1 cellular context compared by ENCODE assay signal in the genomic region with DNA sequence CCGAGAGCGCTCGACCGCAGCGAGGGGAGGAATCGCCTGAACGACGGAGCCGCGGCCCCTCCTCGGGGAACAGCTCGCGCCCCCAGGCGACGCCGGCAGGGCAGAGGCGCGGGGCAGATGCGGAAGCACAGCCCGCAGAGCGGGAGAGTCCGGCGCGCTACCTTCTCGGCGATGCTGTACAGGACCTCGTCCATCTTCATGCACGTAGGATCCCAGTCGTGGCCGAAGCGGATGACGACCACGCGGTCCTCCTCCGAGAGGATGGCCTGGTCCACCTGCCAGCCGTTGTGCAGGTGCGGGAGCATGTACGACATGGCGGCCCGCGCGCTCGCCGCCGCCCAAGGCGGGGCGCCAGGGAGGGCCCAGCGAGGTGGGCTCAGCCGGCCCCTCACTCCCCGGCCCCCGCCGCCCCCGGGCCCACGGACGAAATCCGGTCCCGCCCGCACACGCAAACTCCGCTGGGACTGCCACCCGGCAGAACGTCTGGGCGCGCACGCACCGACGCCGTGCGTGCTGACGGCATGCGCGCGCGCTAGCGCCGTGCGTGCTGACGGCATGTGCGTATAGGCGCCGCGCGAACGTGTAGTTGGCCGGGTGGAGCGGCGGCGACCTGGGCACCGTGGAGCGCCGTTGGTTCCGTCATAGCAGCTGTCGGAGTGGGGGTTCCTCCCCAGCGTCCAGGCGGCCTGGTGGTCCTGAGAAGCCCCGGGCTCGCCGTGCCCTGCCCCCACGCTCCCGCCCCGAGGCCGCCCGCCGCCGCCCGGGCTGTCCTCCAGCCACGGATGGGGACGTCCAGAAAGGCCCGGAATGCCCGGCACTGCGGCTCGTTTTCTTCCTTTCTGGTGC.
TF ChIP-seq lines count a peak whose summit lies in the region.

A gene with protein sequence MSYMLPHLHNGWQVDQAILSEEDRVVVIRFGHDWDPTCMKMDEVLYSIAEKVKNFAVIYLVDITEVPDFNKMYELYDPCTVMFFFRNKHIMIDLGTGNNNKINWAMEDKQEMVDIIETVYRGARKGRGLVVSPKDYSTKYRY (minus strand): TSS at position 485 of the 846 bp plus-strand sequence. CDS start 171 bp downstream, at position 314.

TF ChIP-seq in HEK293, 187 proteins besides CTCF, POLR2A, EP300 and RAD21 (continued from another document and continues in another):
- TF ChIP-seq, protein P1, sequence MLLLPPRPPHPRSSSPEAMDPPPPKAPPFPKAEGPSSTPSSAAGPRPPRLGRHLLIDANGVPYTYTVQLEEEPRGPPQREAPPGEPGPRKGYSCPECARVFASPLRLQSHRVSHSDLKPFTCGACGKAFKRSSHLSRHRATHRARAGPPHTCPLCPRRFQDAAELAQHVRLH (tag by site-specific recombination; IDR thresholded peaks at IDR 0.05), result no peak
- TF ChIP-seq WT1 (tag by site-specific recombination; IDR thresholded peaks at IDR 0.05), result 0 out of 2 replicates have a peak, but pooled peaks have one; percentile 25
- TF ChIP-seq ZNF121 (tag by site-specific recombination; IDR thresholded peaks at IDR 0.05), result no peak
- TF ChIP-seq ZNF302 (tag by site-specific recombination; IDR thresholded peaks at IDR 0.05; ENCODE audit: low read depth), result no peak
- TF ChIP-seq ZNF112 (tag by site-specific recombination; IDR thresholded peaks at IDR 0.05), result no peak
- no peak for TF ChIP-seq ZNF654 (tag by site-specific recombination; IDR thresholded peaks at IDR 0.05; ENCODE audit: low read depth)
- TF ChIP-seq ZNF549 (tag by site-specific recombination; IDR thresholded peaks at IDR 0.05), result no peak
- peak; percentile 27 for TF ChIP-seq GLIS2 (tag by site-specific recombination; IDR thresholded peaks at IDR 0.05)
- peak; percentile 42; the same call in 1 of the 2 replicates for TF ChIP-seq ZFP37 (tag by site-specific recombination; IDR thresholded peaks at IDR 0.05)
- TF ChIP-seq ZNF23 (tag by site-specific recombination; IDR thresholded peaks at IDR 0.05; ENCODE audit: borderline replicate concordance), result no peak
- no peak for TF ChIP-seq ZNF10 (tag by site-specific recombination; IDR thresholded peaks at IDR 0.05)
- no peak for TF ChIP-seq SCRT1 (tag by site-specific recombination; IDR thresholded peaks at IDR 0.05; ENCODE audit: borderline replicate concordance)
- no peak for TF ChIP-seq BCL11B (tag by site-specific recombination; IDR thresholded peaks at IDR 0.05; ENCODE audit: low read depth)
- 0 out of 2 replicates have a peak, but pooled peaks have one; percentile 27 for TF ChIP-seq ZBTB7A (tag by site-specific recombination; IDR thresholded peaks at IDR 0.05; ENCODE audit: low read depth)
- TF ChIP-seq HOXA7 (CRISPR knock-in tag; IDR thresholded peaks at IDR 0.05; ENCODE audit: borderline replicate concordance), result no peak
- no peak for TF ChIP-seq ZSCAN23 (tag by site-specific recombination; IDR thresholded peaks at IDR 0.05)
- TF ChIP-seq, protein P2, sequence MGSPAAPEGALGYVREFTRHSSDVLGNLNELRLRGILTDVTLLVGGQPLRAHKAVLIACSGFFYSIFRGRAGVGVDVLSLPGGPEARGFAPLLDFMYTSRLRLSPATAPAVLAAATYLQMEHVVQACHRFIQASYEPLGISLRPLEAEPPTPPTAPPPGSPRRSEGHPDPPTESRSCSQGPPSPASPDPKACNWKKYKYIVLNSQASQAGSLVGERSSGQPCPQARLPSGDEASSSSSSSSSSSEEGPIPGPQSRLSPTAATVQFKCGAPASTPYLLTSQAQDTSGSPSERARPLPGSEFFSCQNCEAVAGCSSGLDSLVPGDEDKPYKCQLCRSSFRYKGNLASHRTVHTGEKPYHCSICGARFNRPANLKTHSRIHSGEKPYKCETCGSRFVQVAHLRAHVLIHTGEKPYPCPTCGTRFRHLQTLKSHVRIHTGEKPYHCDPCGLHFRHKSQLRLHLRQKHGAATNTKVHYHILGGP (tag by site-specific recombination; IDR thresholded peaks at IDR 0.05), result no peak
- no peak for TF ChIP-seq ZNF626 (tag by site-specific recombination; IDR thresholded peaks at IDR 0.05)
- TF ChIP-seq, protein P3, sequence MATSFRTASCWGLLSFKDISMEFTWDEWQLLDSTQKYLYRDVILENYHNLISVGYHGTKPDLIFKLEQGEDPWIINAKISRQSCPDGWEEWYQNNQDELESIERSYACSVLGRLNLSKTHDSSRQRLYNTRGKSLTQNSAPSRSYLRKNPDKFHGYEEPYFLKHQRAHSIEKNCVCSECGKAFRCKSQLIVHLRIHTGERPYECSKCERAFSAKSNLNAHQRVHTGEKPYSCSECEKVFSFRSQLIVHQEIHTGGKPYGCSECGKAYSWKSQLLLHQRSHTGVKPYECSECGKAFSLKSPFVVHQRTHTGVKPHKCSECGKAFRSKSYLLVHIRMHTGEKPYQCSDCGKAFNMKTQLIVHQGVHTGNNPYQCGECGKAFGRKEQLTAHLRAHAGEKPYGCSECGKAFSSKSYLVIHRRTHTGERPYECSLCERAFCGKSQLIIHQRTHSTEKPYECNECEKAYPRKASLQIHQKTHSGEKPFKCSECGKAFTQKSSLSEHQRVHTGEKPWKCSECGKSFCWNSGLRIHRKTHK (tag by site-specific recombination; IDR thresholded peaks at IDR 0.05), result no peak
- no peak for TF ChIP-seq TCF7L2 (IDR thresholded peaks at IDR 0.05; ENCODE audit: borderline replicate concordance, low read depth, low read length)
- TF ChIP-seq, protein P4, sequence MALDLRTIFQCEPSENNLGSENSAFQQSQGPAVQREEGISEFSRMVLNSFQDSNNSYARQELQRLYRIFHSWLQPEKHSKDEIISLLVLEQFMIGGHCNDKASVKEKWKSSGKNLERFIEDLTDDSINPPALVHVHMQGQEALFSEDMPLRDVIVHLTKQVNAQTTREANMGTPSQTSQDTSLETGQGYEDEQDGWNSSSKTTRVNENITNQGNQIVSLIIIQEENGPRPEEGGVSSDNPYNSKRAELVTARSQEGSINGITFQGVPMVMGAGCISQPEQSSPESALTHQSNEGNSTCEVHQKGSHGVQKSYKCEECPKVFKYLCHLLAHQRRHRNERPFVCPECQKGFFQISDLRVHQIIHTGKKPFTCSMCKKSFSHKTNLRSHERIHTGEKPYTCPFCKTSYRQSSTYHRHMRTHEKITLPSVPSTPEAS (tag by site-specific recombination; IDR thresholded peaks at IDR 0.05), result no peak
- TF ChIP-seq, protein P5, sequence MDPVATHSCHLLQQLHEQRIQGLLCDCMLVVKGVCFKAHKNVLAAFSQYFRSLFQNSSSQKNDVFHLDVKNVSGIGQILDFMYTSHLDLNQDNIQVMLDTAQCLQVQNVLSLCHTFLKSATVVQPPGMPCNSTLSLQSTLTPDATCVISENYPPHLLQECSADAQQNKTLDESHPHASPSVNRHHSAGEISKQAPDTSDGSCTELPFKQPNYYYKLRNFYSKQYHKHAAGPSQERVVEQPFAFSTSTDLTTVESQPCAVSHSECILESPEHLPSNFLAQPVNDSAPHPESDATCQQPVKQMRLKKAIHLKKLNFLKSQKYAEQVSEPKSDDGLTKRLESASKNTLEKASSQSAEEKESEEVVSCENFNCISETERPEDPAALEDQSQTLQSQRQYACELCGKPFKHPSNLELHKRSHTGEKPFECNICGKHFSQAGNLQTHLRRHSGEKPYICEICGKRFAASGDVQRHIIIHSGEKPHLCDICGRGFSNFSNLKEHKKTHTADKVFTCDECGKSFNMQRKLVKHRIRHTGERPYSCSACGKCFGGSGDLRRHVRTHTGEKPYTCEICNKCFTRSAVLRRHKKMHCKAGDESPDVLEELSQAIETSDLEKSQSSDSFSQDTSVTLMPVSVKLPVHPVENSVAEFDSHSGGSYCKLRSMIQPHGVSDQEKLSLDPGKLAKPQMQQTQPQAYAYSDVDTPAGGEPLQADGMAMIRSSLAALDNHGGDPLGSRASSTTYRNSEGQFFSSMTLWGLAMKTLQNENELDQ (tag by site-specific recombination; IDR thresholded peaks at IDR 0.05; ENCODE audit: low read depth), result no peak
- TF ChIP-seq, protein P6, sequence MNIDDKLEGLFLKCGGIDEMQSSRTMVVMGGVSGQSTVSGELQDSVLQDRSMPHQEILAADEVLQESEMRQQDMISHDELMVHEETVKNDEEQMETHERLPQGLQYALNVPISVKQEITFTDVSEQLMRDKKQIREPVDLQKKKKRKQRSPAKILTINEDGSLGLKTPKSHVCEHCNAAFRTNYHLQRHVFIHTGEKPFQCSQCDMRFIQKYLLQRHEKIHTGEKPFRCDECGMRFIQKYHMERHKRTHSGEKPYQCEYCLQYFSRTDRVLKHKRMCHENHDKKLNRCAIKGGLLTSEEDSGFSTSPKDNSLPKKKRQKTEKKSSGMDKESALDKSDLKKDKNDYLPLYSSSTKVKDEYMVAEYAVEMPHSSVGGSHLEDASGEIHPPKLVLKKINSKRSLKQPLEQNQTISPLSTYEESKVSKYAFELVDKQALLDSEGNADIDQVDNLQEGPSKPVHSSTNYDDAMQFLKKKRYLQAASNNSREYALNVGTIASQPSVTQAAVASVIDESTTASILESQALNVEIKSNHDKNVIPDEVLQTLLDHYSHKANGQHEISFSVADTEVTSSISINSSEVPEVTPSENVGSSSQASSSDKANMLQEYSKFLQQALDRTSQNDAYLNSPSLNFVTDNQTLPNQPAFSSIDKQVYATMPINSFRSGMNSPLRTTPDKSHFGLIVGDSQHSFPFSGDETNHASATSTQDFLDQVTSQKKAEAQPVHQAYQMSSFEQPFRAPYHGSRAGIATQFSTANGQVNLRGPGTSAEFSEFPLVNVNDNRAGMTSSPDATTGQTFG (tag by site-specific recombination; IDR thresholded peaks at IDR 0.05; ENCODE audit: borderline replicate concordance), result no peak
- TF ChIP-seq TRIM28 (IDR thresholded peaks at IDR 0.05; ENCODE audit: borderline replicate concordance, low read length), result no peak
- TF ChIP-seq, protein P7, sequence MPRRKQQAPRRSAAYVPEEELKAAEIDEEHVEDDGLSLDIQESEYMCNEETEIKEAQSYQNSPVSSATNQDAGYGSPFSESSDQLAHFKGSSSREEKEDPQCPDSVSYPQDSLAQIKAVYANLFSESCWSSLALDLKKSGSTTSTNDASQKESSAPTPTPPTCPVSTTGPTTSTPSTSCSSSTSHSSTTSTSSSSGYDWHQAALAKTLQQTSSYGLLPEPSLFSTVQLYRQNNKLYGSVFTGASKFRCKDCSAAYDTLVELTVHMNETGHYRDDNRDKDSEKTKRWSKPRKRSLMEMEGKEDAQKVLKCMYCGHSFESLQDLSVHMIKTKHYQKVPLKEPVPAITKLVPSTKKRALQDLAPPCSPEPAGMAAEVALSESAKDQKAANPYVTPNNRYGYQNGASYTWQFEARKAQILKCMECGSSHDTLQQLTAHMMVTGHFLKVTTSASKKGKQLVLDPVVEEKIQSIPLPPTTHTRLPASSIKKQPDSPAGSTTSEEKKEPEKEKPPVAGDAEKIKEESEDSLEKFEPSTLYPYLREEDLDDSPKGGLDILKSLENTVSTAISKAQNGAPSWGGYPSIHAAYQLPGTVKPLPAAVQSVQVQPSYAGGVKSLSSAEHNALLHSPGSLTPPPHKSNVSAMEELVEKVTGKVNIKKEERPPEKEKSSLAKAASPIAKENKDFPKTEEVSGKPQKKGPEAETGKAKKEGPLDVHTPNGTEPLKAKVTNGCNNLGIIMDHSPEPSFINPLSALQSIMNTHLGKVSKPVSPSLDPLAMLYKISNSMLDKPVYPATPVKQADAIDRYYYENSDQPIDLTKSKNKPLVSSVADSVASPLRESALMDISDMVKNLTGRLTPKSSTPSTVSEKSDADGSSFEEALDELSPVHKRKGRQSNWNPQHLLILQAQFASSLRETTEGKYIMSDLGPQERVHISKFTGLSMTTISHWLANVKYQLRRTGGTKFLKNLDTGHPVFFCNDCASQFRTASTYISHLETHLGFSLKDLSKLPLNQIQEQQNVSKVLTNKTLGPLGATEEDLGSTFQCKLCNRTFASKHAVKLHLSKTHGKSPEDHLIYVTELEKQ (tag by site-specific recombination; IDR thresholded peaks at IDR 0.05; ENCODE audit: borderline replicate concordance), result no peak
- no peak for TF ChIP-seq ZNF560 (tag by site-specific recombination; IDR thresholded peaks at IDR 0.05; ENCODE audit: borderline replicate concordance)
- no peak for TF ChIP-seq ZNF510 (tag by site-specific recombination; IDR thresholded peaks at IDR 0.05; ENCODE audit: insufficient replicate concordance)
- TF ChIP-seq, protein P8, sequence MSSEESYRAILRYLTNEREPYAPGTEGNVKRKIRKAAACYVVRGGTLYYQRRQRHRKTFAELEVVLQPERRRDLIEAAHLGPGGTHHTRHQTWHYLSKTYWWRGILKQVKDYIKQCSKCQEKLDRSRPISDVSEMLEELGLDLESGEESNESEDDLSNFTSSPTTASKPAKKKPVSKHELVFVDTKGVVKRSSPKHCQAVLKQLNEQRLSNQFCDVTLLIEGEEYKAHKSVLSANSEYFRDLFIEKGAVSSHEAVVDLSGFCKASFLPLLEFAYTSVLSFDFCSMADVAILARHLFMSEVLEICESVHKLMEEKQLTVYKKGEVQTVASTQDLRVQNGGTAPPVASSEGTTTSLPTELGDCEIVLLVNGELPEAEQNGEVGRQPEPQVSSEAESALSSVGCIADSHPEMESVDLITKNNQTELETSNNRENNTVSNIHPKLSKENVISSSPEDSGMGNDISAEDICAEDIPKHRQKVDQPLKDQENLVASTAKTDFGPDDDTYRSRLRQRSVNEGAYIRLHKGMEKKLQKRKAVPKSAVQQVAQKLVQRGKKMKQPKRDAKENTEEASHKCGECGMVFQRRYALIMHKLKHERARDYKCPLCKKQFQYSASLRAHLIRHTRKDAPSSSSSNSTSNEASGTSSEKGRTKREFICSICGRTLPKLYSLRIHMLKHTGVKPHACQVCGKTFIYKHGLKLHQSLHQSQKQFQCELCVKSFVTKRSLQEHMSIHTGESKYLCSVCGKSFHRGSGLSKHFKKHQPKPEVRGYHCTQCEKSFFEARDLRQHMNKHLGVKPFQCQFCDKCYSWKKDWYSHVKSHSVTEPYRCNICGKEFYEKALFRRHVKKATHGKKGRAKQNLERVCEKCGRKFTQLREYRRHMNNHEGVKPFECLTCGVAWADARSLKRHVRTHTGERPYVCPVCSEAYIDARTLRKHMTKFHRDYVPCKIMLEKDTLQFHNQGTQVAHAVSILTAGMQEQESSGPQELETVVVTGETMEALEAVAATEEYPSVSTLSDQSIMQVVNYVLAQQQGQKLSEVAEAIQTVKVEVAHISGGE (tag by site-specific recombination; conservative IDR thresholded peaks at IDR 0.05; ENCODE audit: low read depth), result peak; percentile 14; the same call in 1 of the 2 replicates
